Comparison of ENCODE assay signal across 8 cellular contexts in the genomic region with DNA sequence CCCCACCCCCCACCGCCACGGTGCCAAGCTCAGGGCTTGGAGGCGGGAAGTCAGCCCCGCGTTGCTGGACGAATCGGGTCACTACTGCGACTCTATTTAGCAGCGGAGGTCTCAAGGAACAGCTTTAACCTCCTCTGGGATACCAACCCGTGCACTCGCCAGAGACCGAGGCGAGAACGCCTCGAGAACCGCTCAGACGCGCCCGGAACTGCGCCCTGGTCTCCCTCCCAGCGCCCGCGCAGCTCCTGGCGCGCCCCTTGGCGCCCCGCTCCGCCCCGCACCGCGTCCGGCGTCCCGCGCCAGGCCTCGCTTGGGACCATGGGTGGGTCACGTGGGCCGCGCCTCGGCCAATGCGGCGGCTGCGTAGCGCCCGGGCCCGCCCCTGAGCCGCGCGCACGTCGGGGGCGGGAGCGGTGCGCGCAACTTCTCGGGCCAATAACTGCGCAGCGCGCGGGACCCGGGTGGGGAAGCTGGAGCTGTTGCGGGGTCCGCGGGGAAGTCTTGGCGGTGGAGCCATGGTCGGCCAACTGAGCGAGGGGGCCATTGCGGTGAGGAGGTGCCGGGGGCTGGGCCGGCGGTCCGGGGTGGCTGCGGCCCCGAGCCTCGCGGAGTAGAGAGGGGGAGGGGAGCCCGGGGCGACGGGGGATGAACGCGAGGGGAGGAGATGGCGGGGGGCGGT. TPM values are rescaled to one million over a fixed set of nuclear protein-coding genes. Genes with fewer than 3 reads are reported as not detected.
DNase-seq lines count a peak whose midpoint lies in the region; ATAC-seq and TF ChIP-seq lines count a peak whose summit lies in the region.

A gene (plus strand): TSS at position 427 of the 679 bp plus-strand sequence. CDS start 89 bp downstream, at position 516.
A gene with protein sequence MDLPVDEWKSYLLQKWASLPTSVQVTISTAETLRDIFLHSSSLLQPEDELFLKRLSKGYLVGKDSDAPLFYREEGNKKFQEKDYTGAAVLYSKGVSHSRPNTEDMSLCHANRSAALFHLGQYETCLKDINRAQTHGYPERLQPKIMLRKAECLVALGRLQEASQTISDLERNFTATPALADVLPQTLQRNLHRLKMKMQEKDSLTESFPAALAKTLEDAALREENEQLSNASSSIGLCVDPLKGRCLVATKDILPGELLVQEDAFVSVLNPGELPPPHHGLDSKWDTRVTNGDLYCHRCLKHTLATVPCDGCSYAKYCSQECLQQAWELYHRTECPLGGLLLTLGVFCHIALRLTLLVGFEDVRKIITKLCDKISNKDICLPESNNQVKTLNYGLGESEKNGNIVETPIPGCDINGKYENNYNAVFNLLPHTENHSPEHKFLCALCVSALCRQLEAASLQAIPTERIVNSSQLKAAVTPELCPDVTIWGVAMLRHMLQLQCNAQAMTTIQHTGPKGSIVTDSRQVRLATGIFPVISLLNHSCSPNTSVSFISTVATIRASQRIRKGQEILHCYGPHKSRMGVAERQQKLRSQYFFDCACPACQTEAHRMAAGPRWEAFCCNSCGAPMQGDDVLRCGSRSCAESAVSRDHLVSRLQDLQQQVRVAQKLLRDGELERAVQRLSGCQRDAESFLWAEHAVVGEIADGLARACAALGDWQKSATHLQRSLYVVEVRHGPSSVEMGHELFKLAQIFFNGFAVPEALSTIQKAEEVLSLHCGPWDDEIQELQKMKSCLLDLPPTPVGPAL (minus strand): TSS at position 324 of the 679 bp plus-strand sequence. CDS start 1,908 bp downstream, outside the sequence.

- peak within 1 kb of the TSS; percentile 97 for H3K4me2 ChIP-seq in OCI-LY1 (ENCODE audit: low read length)

- peaks cover 50% of the 10 kb centered on the region for H3K79me2 ChIP-seq in OCI-LY1 (ENCODE audit: insufficient read depth, low read length)

- no peaks in the 10 kb centered on the region for H3F3A ChIP-seq in OCI-LY1 (ENCODE audit: insufficient read depth, low read length)

- H3K9ac ChIP-seq in OCI-LY1 (ENCODE audit: low read length): peak within 1 kb of the TSS; percentile 94

- ATAC-seq in GM19468 (IDR thresholded peaks at IDR 0.05; ENCODE audit: extremely low read depth, unreplicated experiment): peak; percentile 44

- no peaks in the 10 kb centered on the region for H3K9me2 ChIP-seq in OCI-LY1 (ENCODE audit: low read depth, low read length)

- TF ChIP-seq CTCF in OCI-LY1 (IDR thresholded peaks at IDR 0.05; ENCODE audit: low read length) (no peak), epithelial cell of esophagus (IDR thresholded peaks at IDR 0.05; ENCODE audit: insufficient read depth, low read depth, low read length, missing control alignments) (no peak)

- H3K4me3 ChIP-seq in OCI-LY1 (ENCODE audit: low read depth, low read length, poor library complexity, severe bottlenecking) (peak within 1 kb of the TSS; percentile 94), epithelial cell of esophagus (ENCODE audit: low read length) (peak within 1 kb of the TSS; percentile 78), mononuclear cell (ENCODE audit: low read length) (peak within 1 kb of the TSS; percentile 74)

- H4K20me1 ChIP-seq in OCI-LY1 (ENCODE audit: insufficient read depth, low read length): no peaks in the 10 kb centered on the region

- H3K9me3 ChIP-seq in OCI-LY1 (ENCODE audit: low read length): no peaks in the 10 kb centered on the region
- H3K9me3 ChIP-seq in mononuclear cell (ENCODE audit: low read depth, low read length): no peaks in the 10 kb centered on the region

- H3K27me3 ChIP-seq in OCI-LY1 (ENCODE audit: insufficient read depth, low read length) (no peaks in the 10 kb centered on the region), mononuclear cell (ENCODE audit: insufficient read depth, low read length) (no peaks in the 10 kb centered on the region)

- H3K4me1 ChIP-seq in OCI-LY1 (ENCODE audit: insufficient read depth, low read length, severe bottlenecking) (peaks cover 57% of the 10 kb centered on the region), mononuclear cell (ENCODE audit: insufficient read depth, low read length) (peaks cover 42% of the 10 kb centered on the region)

- no peak within 1 kb of the TSS for H2AFZ ChIP-seq in OCI-LY1 (ENCODE audit: low read length)

- peak within 1 kb of the TSS; percentile 59 for H3K27ac ChIP-seq in OCI-LY1 (ENCODE audit: low read depth, low read length, poor library complexity, severe bottlenecking)

- H3K36me3 ChIP-seq in OCI-LY1 (ENCODE audit: insufficient read depth, low read length): peaks cover 48% of the 10 kb centered on the region

- DNase-seq in COR-L47 (lab: John Stamatoyannopoulos, UW) (peak; percentile 59), HS-27A (ENCODE audit: low read depth) (peak; percentile 30), epithelial cell of esophagus (ENCODE audit: low read depth) (peak; percentile 93)
- peak; percentile 93 for DNase-seq in activated CD8-positive, alpha-beta memory T cell treated with anti-CD3 and anti-CD28 coated beads, Interleukin-2, amount 50 U/mL, for 48 hours
- peak; percentile 73 to 77 for DNase-seq in stimulated activated CD8-positive, alpha-beta memory T cell treated with anti-CD3 and anti-CD28 coated beads, Interleukin-2, amount 100 ng/mL, for 1 hour (ENCODE audit: low read depth in 2 of 2)

RNA-seq across cellular contexts. Expression of the first gene that starts in this region (rescaled TPM):
- total RNA-seq in mononuclear cell: 21.3 TPM

RNA-seq across cellular contexts. Expression of the second gene that starts in this region (rescaled TPM):
- total RNA-seq in mononuclear cell: 7.1 TPM

Comparison
In these comparisons a context has a peak if more than half of its experiments do, and no peak if none do; other contexts are left out.
1. Peak in every context shown above with its lines: DNase-seq, ATAC-seq, H3K4me3 ChIP-seq and H3K27ac ChIP-seq.
2. DNase-seq: peak in every context shown above with its lines; median percentile 93 in activated CD8-positive, alpha-beta memory T cell treated with anti-CD3 and anti-CD28 coated beads, Interleukin-2, amount 50 U/mL, for 48 hours; 93 in epithelial cell of esophagus; 75 in stimulated activated CD8-positive, alpha-beta memory T cell treated with anti-CD3 and anti-CD28 coated beads, Interleukin-2, amount 100 ng/mL, for 1 hour; 59 in COR-L47; 30 in HS-27A.